Comparison of ENCODE assay signal across 18 cellular contexts in the genomic region with DNA sequence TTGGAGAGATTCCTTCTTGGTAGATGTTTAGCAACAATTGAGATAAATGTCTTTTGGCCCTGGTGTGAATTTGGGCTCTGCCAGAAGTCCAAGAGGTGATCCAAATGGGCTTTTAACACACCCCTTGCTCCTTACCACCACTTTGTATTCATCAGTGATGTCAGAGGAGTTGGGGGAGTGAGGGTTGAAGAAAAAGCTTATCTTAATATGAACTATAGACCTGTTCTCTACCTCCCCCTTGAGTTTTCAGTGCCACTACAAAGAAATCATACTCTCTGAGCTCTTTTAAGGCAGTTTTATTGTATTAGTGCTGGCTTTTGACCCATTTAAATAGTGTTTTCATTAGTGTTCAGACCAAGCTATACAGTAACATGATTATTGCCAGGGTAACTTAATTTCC.
A peak's percentile ranks its signal among the peaks of the same experiment; 100 is the strongest.
DNase-seq lines count a peak whose midpoint lies in the region; ATAC-seq and TF ChIP-seq lines count a peak whose summit lies in the region.
"Had no signal": no experiment of that assay in that cellular context is flagged by ENCODE, and none has a peak within 500 bp of the region (broad histone marks: within the 10 kb centered on the region; RNA-seq: fewer than 3 reads in every experiment).

No MANE protein-coding gene starts in this region.

- intact Hi-C loops in prostate gland (cut with DNase I): no loop called here

- no peaks in the 10 kb centered on the region for H3K4me1 ChIP-seq in prostate gland (replicated peaks)
- H3K4me1 ChIP-seq in effector memory CD4-positive, alpha-beta T cell (ENCODE audit: control insufficient read depth, insufficient read depth, low read length, poor library complexity, severe bottlenecking): no peaks in the 10 kb centered on the region
- H3K4me1 ChIP-seq: testis had no signal

- TF ChIP-seq POLR2A in prostate gland (IDR thresholded peaks at IDR 0.05): no peak

- H3K36me3 ChIP-seq in prostate gland: no peaks in the 10 kb centered on the region
- no peaks in the 10 kb centered on the region for H3K36me3 ChIP-seq in effector memory CD4-positive, alpha-beta T cell (ENCODE audit: control insufficient read depth, insufficient read depth, low read length)
- H3K36me3 ChIP-seq: ovary had no signal

- TF ChIP-seq CTCF in GM12865 (IDR thresholded peaks at IDR 0.05; ENCODE audit: insufficient read depth, low read depth, low read length, missing control alignments) (no peak), prostate gland (IDR thresholded peaks at IDR 0.05) (no peak)

- H3K27me3 ChIP-seq in prostate gland (replicated peaks; ENCODE audit: insufficient read depth): no peaks in the 10 kb centered on the region
- no peaks in the 10 kb centered on the region for H3K27me3 ChIP-seq in effector memory CD4-positive, alpha-beta T cell (replicated peaks; ENCODE audit: control insufficient read depth, insufficient read depth, low read length, poor library complexity, severe bottlenecking)
- H3K27me3 ChIP-seq: ovary, testis had no signal

- H3K4me3 ChIP-seq in GM12865 (ENCODE audit: low read depth, low read length) (no peak overlapping the region), prostate gland (no peak overlapping the region)
- H3K4me3 ChIP-seq in effector memory CD4-positive, alpha-beta T cell (ENCODE audit: insufficient read depth, low read depth, low read length, poor library complexity, severe bottlenecking): no peak overlapping the region
- H3K4me3 ChIP-seq: ovary, testis had no signal

- no peak overlapping the region for H3K27ac ChIP-seq in prostate gland
- H3K27ac ChIP-seq in effector memory CD4-positive, alpha-beta T cell (ENCODE audit: insufficient read depth, low read length, poor library complexity, severe bottlenecking): no peak overlapping the region
- H3K27ac ChIP-seq: ovary, testis had no signal

- ATAC-seq in GM18909 (IDR thresholded peaks at IDR 0.05; ENCODE audit: poor library complexity, unreplicated experiment): no peak
- ATAC-seq: left colon, T-helper 17 cell had no signal

- no peaks in the 10 kb centered on the region for H3K9me3 ChIP-seq in prostate gland
- no peaks in the 10 kb centered on the region for H3K9me3 ChIP-seq in effector memory CD4-positive, alpha-beta T cell (ENCODE audit: control insufficient read depth, low read length)
- H3K9me3 ChIP-seq: ovary, testis had no signal

- DNase-seq in GM12865 (ENCODE audit: low read depth): peak; percentile 3
- peak; percentile 70 for DNase-seq in OCI-M1 (lab: John Stamatoyannopoulos, UW)
- peak; percentile 39 for DNase-seq in dermis blood vessel endothelial cell
- peak; percentile 12 to 26 for DNase-seq in lung microvascular endothelial cell (ENCODE audit: low read depth in 2 of 2)
- DNase-seq in NCI-H1417 treated with DMSO at 0.1 percent for 48 hours (lab: John Stamatoyannopoulos, UW): no peak
- DNase-seq in prostate gland (ENCODE audit: low spot score): no peak
- no peak for DNase-seq in effector memory CD4-positive, alpha-beta T cell
- DNase-seq: activated gamma-delta T cell treated with Interleukin-2 at 50 U/mL for 16 hours; AML-193; anterior cingulate cortex; left colon; NCI-H2171; ovary; stimulated activated CD4-positive, alpha-beta T cell treated with anti-CD3 and anti-CD28 coated beads, Interleukin-4, amount 100 ng/mL, for 1 hour; stimulated activated CD8-positive, alpha-beta memory T cell treated with anti-CD3 and anti-CD28 coated beads, Interleukin-4, amount 100 ng/mL, for 48 hours; T-helper 17 cell; testis had no signal

Comparison
In these comparisons a context has a peak if more than half of its experiments do, and no peak if none do; other contexts are left out.
1. DNase-seq: peak in GM12865 (single experiment), OCI-M1 (single experiment), dermis blood vessel endothelial cell (single experiment) and lung microvascular endothelial cell (2 of 2); none in NCI-H1417 treated with DMSO at 0.1 percent for 48 hours (single experiment), prostate gland (single experiment) and effector memory CD4-positive, alpha-beta T cell (0 of 3).